Comparison of ENCODE assay signal across 8 cellular contexts in the genomic region with DNA sequence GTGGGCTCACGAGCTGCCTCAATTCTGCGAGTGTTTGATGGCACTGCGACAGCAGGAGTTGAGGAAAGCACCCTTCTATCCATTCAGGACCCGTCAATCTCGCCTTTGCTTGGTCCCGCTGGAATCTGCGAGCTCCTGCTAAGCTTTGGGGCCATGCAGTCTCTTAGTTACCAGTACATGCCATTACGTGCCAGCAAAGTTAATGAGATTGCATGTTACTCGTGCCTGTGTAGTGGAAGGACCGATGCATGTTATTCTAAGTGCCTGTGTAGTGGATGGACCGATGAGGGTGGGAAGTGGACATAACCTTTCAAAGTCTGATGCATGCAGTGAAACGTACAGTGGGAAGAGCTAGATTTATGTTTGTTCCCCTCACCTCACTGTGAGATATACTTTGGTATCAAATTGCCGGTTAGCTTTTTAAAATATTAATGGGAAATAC. TPM values are rescaled to one million over a fixed set of nuclear protein-coding genes. Genes with fewer than 3 reads are reported as not detected.
DNase-seq lines count a peak whose midpoint lies in the region; ATAC-seq and TF ChIP-seq lines count a peak whose summit lies in the region.

No MANE protein-coding gene starts in this region.

- H3K4me1 ChIP-seq in OCI-LY1 (ENCODE audit: insufficient read depth, low read length, severe bottlenecking) (peaks cover 32% of the 10 kb centered on the region), upper lobe of right lung (peaks cover 24% of the 10 kb centered on the region)

- no peaks in the 10 kb centered on the region for H3K27me3 Mint-ChIP-seq in activated T-cell treated with anti-CD3 and anti-CD28 coated beads, Interleukin-2, amount 50 U/mL, for 24 hours

- intact Hi-C loops in upper lobe of right lung (cut with DNase I): no loop called here
- intact Hi-C loops in posterior cingulate gyrus (cut with DNase I): loop anchor here (2.0 kb wide), 1 partner anchor 83 kb away; no protein-coding TSS in a partner anchor

- no peak for DNase-seq in activated T-cell treated with anti-CD3 and anti-CD28 coated beads, Interleukin-2, amount 50 U/mL, for 24 hours
- DNase-seq in activated T-cell treated with anti-CD3 and anti-CD28 coated beads for 4 hours (no peak), dermis blood vessel endothelial cell (peak; percentile 59), medulla oblongata (ENCODE audit: extremely low spot score) (peak; percentile 57), upper lobe of right lung (no peak), posterior cingulate gyrus (no peak)

- H4K20me1 ChIP-seq in OCI-LY1 (ENCODE audit: insufficient read depth, low read length): no peaks in the 10 kb centered on the region

- TF ChIP-seq CTCF in OCI-LY1 (IDR thresholded peaks at IDR 0.05; ENCODE audit: low read length) (no peak), upper lobe of right lung (IDR thresholded peaks at IDR 0.05) (no peak)

- H3K36me3 Mint-ChIP-seq in activated T-cell treated with anti-CD3 and anti-CD28 coated beads, Interleukin-2, amount 50 U/mL, for 24 hours (ENCODE audit: low read depth): peaks cover 57% of the 10 kb centered on the region

- H3K9me3 Mint-ChIP-seq in activated T-cell treated with anti-CD3 and anti-CD28 coated beads, Interleukin-2, amount 50 U/mL, for 24 hours: no peaks in the 10 kb centered on the region

- H3K4me3 ChIP-seq in OCI-LY1 (ENCODE audit: low read depth, low read length, poor library complexity, severe bottlenecking) (peak overlapping the region; percentile 100), upper lobe of right lung (peak overlapping the region; percentile 94)

- H3K36me3 ChIP-seq in OCI-LY1 (ENCODE audit: insufficient read depth, low read length) (peaks cover 54% of the 10 kb centered on the region), upper lobe of right lung (peaks cover 47% of the 10 kb centered on the region)

- H2AFZ ChIP-seq in OCI-LY1 (ENCODE audit: low read length): no peak overlapping the region

- H3K27ac Mint-ChIP-seq in activated T-cell treated with anti-CD3 and anti-CD28 coated beads, Interleukin-2, amount 50 U/mL, for 24 hours: peak overlapping the region; percentile 100

- H3K27ac ChIP-seq in OCI-LY1 (ENCODE audit: low read depth, low read length, poor library complexity, severe bottlenecking) (peak overlapping the region; percentile 86), upper lobe of right lung (peak overlapping the region; percentile 94)

- no peaks in the 10 kb centered on the region for H3K9me2 ChIP-seq in OCI-LY1 (ENCODE audit: low read depth, low read length)

- H3K4me1 Mint-ChIP-seq in activated T-cell treated with anti-CD3 and anti-CD28 coated beads, Interleukin-2, amount 50 U/mL, for 24 hours (ENCODE audit: low read depth): peaks cover 53% of the 10 kb centered on the region

- peak overlapping the region; percentile 76 for H3K4me2 ChIP-seq in OCI-LY1 (ENCODE audit: low read length)

- ATAC-seq in upper lobe of right lung: peak; percentile 16
- no peak for ATAC-seq in GM21723 (IDR thresholded peaks at IDR 0.05; ENCODE audit: unreplicated experiment)

- no peaks in the 10 kb centered on the region for H3K27me3 ChIP-seq in OCI-LY1 (ENCODE audit: insufficient read depth, low read length)
- no peaks in the 10 kb centered on the region for H3K27me3 ChIP-seq in upper lobe of right lung

- peak overlapping the region; percentile 99 for H3K4me3 Mint-ChIP-seq in activated T-cell treated with anti-CD3 and anti-CD28 coated beads, Interleukin-2, amount 50 U/mL, for 24 hours

- H3F3A ChIP-seq in OCI-LY1 (ENCODE audit: insufficient read depth, low read length): no peaks in the 10 kb centered on the region

- H3K9me3 ChIP-seq in OCI-LY1 (ENCODE audit: low read length) (no peaks in the 10 kb centered on the region), upper lobe of right lung (no peaks in the 10 kb centered on the region)

- H3K79me2 ChIP-seq in OCI-LY1 (ENCODE audit: insufficient read depth, low read length): peaks cover 28% of the 10 kb centered on the region

- H3K9ac ChIP-seq in OCI-LY1 (ENCODE audit: low read length): peak overlapping the region; percentile 100

RNA-seq across cellular contexts. Expression of gene RPS3A, which starts 0.6 kb away (rescaled TPM):
- total RNA-seq in dermis blood vessel endothelial cell (1,744 and 3,064 TPM in 2 replicates), upper lobe of right lung (1,406 TPM)

Comparison
In these comparisons a context has a peak if more than half of its experiments do, and no peak if none do; other contexts are left out.
1. DNase-seq: peak in dermis blood vessel endothelial cell (single experiment) and medulla oblongata (single experiment); none in activated T-cell treated with anti-CD3 and anti-CD28 coated beads, Interleukin-2, amount 50 U/mL, for 24 hours (single experiment), activated T-cell treated with anti-CD3 and anti-CD28 coated beads for 4 hours (single experiment), upper lobe of right lung (single experiment) and posterior cingulate gyrus (0 of 10).